ENCODE assay signal across 9 cellular contexts in the genomic region with DNA sequence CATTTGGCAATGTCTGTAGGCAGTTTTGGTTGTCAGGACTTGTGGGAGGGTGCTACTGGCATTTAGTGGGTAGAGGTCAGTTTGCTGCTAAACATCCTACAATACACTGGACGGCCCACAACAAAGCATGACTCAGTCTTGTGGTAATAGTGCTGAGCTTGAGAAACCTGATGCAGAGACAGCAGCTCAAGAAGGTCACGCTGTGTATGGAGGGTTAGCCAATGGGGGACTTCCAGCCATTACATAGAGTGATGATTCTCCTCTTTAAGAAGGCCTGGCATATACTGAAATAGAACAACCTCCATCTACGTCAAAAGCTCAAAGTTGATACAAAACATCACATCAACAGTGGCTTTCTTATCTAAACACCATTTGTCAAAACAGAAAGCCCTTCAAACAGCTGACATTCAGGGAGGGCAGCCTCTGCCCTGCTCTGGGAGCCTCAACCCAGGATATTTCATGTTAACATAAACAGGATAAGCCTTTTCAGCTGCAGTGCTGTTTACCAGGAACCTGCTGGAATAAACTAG.
DNase-seq lines count a peak whose midpoint lies in the region; ATAC-seq, FAIRE-seq and TF ChIP-seq lines count a peak whose summit lies in the region.
"Had no signal": no experiment of that assay in that cellular context is flagged by ENCODE, and none has a peak within 500 bp of the region (broad histone marks: within the 10 kb centered on the region; RNA-seq: fewer than 3 reads in every experiment).

No MANE protein-coding gene starts in this region.

- H3K4me1 ChIP-seq in endothelial cell of umbilical vein (ENCODE audit: control insufficient read depth, extremely low read depth, insufficient read depth, low read length), result peaks cover 9% of the 10 kb centered on the region

- FAIRE-seq in endothelial cell of umbilical vein (lab: Jason Lieb, UNC), result peak; percentile 89

- POLR2A ChIA-PET in endothelial cell of umbilical vein (lab: Charles Lee), result no interaction called here

- H3K79me2 ChIP-seq in endothelial cell of umbilical vein (ENCODE audit: control insufficient read depth, insufficient read depth, low read length), result no peaks in the 10 kb centered on the region

- H3K9me3 ChIP-seq in endothelial cell of umbilical vein (replicated peaks; ENCODE audit: control insufficient read depth, insufficient read depth, low read length), result no peaks in the 10 kb centered on the region

- peaks cover 5% of the 10 kb centered on the region for H3K4me1 Mint-ChIP-seq in endothelial cell (ENCODE audit: unreplicated experiment)

- intact Hi-C loops in endothelial cell of umbilical vein (cut with micrococcal nuclease), result no loop called here

- no peaks in the 10 kb centered on the region for H4K20me1 ChIP-seq in endothelial cell of umbilical vein (replicated peaks; ENCODE audit: control insufficient read depth, extremely low read depth, insufficient read depth, low read length)

- H3K27ac ChIP-seq in endothelial cell of umbilical vein (ENCODE audit: insufficient read depth, low read depth, low read length), result no peak overlapping the region

- no peak for TF ChIP-seq POLR2A in endothelial cell of umbilical vein (IDR thresholded peaks at IDR 0.05; ENCODE audit: low read depth, low read length)

- ATAC-seq in HG02870 (IDR thresholded peaks at IDR 0.05; ENCODE audit: unreplicated experiment) (no peak), HG02840 (IDR thresholded peaks at IDR 0.05; ENCODE audit: low FRiP score, unreplicated experiment) (no peak)

- BruUV-seq in endothelial cell of umbilical vein (replicated peaks; lab: Mats Ljungman, UMichigan), result no TSS peak

- no peak overlapping the region for H3K4me3 ChIP-seq in GM12865 (ENCODE audit: low read depth, low read length)
- no peak overlapping the region for H3K4me3 ChIP-seq in endothelial cell of umbilical vein (replicated peaks in 1 of 3; ENCODE audit: insufficient read depth in 1 of 3, low read depth in 1 of 3, low read length in 3 of 3)

- no peaks in the 10 kb centered on the region for H3K9me1 ChIP-seq in endothelial cell of umbilical vein (replicated peaks; ENCODE audit: control insufficient read depth, extremely low read depth, insufficient read depth, low read length)

- H3K27ac Mint-ChIP-seq in endothelial cell (ENCODE audit: unreplicated experiment), result no peak overlapping the region
- H3K27ac Mint-ChIP-seq: dendritic cell treated with granulocyte-macrophage colony-stimulating factor and Interleukin-4, amounts not matched to agents 40 ng/mL and 50 ng/mL, for 4 days had no signal

- no peak overlapping the region for H3K9ac ChIP-seq in endothelial cell of umbilical vein (replicated peaks; ENCODE audit: extremely low read depth, insufficient read depth, low read length)

- H3K4me3 Mint-ChIP-seq in endothelial cell (ENCODE audit: unreplicated experiment), result no peak overlapping the region
- H3K4me3 Mint-ChIP-seq: dendritic cell treated with granulocyte-macrophage colony-stimulating factor and Interleukin-4, amounts not matched to agents 40 ng/mL and 50 ng/mL, for 4 days had no signal

- no peak overlapping the region for H3K4me2 ChIP-seq in endothelial cell of umbilical vein (ENCODE audit: insufficient read depth, low read length)

- peaks cover 3% of the 10 kb centered on the region for H3K9me3 Mint-ChIP-seq in endothelial cell (ENCODE audit: unreplicated experiment)
- H3K9me3 Mint-ChIP-seq: dendritic cell treated with granulocyte-macrophage colony-stimulating factor and Interleukin-4, amounts not matched to agents 40 ng/mL and 50 ng/mL, for 4 days had no signal

- no peaks in the 10 kb centered on the region for H3K27me3 ChIP-seq in endothelial cell of umbilical vein (ENCODE audit: control insufficient read depth in 2 of 2, insufficient read depth in 2 of 2, low read length in 2 of 2)

- peak overlapping the region; percentile 55 for H2AFZ ChIP-seq in endothelial cell of umbilical vein (ENCODE audit: low read depth, low read length)

- TF ChIP-seq CTCF in GM12865 (IDR thresholded peaks at IDR 0.05; ENCODE audit: insufficient read depth, low read depth, low read length, missing control alignments) (no peak), endothelial cell of umbilical vein (IDR thresholded peaks at IDR 0.05; ENCODE audit: extremely low read depth in 1 of 2, insufficient read depth in 1 of 2, low read depth in 1 of 2, low read length in 2 of 2) (no peak), endothelial cell (IDR thresholded peaks at IDR 0.05; ENCODE audit: unreplicated experiment) (no peak)

- peaks cover 2% of the 10 kb centered on the region for H3K27me3 Mint-ChIP-seq in endothelial cell (ENCODE audit: unreplicated experiment)
- H3K27me3 Mint-ChIP-seq: dendritic cell treated with granulocyte-macrophage colony-stimulating factor and Interleukin-4, amounts not matched to agents 40 ng/mL and 50 ng/mL, for 4 days had no signal

- dilution Hi-C loops in endothelial cell of umbilical vein (cut with MboI; ENCODE audit: extremely low pct_ligation_motif_present, low sequenced_read_pairs), result no loop called here

- DNase-seq in GM12865 (ENCODE audit: low read depth), result peak; percentile 21
- peak; percentile 92 for DNase-seq in LHCN-M2 (ENCODE audit: low read depth)
- DNase-seq in endothelial cell of umbilical vein (ENCODE audit: low read depth, low spot score), result peak; percentile 71
- peak; percentile 95 for DNase-seq in non-pigmented ciliary epithelial cell (ENCODE audit: low read depth)
- no peak for DNase-seq in endothelial cell (ENCODE audit: low spot score)
- no peak for DNase-seq in activated CD4-positive, alpha-beta T cell treated with anti-CD3 and anti-CD28 coated beads, Interleukin-2, amount 50 U/mL, for 48 hours

- H3K36me3 Mint-ChIP-seq in endothelial cell (ENCODE audit: low read depth, unreplicated experiment), result no peaks in the 10 kb centered on the region

- H3K36me3 ChIP-seq in endothelial cell of umbilical vein (ENCODE audit: control insufficient read depth in 2 of 2, extremely low read depth in 1 of 2, insufficient read depth in 2 of 2, low read length in 2 of 2), result no peaks in the 10 kb centered on the region

- CTCF ChIA-PET in endothelial cell of umbilical vein (lab: Charles Lee), result interaction anchor here (1.0 kb wide), 1 partner anchor 13 kb away, joined by 3 read pairs; no protein-coding TSS in a partner anchor

TF ChIP-seq in endothelial cell of umbilical vein, 7 proteins besides CTCF, POLR2A, EP300 and RAD21:
- TF ChIP-seq EZH2 (IDR thresholded peaks at IDR 0.05; ENCODE audit: borderline replicate concordance, low read depth, low read length, severe bottlenecking) (no peak), GATA2 (IDR thresholded peaks at IDR 0.05; ENCODE audit: insufficient read depth, insufficient read length, low read depth, low read length) (no peak), FOS (IDR thresholded peaks at IDR 0.05; ENCODE audit: borderline replicate concordance, insufficient read depth, low read length) (peak; percentile 65), JUN (IDR thresholded peaks at IDR 0.05; ENCODE audit: borderline replicate concordance, insufficient read depth, insufficient read length, low read depth) (no peak), MYC (IDR thresholded peaks at IDR 0.05; ENCODE audit: low read depth, low read length) (no peak), POLR2AphosphoS5 (IDR thresholded peaks at IDR 0.05; ENCODE audit: insufficient read depth, low read depth, low read length) (no peak)
- TF ChIP-seq, protein P1, sequence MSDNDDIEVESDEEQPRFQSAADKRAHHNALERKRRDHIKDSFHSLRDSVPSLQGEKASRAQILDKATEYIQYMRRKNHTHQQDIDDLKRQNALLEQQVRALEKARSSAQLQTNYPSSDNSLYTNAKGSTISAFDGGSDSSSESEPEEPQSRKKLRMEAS (IDR thresholded peaks at IDR 0.05; ENCODE audit: insufficient read depth, insufficient read length), result no peak
TF ChIP-seq in endothelial cell of umbilical vein: peak in this region for 1.

Comparison
In these comparisons a context has a peak if more than half of its experiments do, and no peak if none do; other contexts are left out.
1. DNase-seq: peak in GM12865 (single experiment), LHCN-M2 (single experiment), endothelial cell of umbilical vein (single experiment) and non-pigmented ciliary epithelial cell (single experiment); none in endothelial cell (single experiment) and activated CD4-positive, alpha-beta T cell treated with anti-CD3 and anti-CD28 coated beads, Interleukin-2, amount 50 U/mL, for 48 hours (0 of 2).